Comparison of ENCODE assay signal across 20 cellular contexts in the genomic region with DNA sequence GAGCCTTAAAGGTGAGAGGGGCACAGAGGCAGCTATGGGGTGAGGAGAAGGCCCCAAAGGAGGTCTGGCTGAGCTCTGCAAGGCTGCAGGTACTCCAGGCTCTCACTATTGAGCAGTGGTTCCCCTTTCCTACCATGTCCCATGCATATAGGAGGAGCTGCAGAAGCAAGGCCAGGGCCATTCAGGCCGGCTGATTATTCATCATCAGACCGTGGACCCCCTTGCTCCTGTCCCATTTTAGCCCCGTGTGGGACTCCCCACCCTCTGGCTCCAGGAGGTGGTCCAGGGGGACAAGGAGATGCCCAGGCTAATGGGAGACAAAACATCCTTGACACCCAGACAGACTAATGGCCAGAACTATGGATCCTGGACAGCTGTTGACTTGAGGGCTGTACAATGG. TPM values are rescaled to one million over a fixed set of nuclear protein-coding genes. Genes with fewer than 3 reads are reported as not detected.
"Had no signal": no experiment of that assay in that cellular context is flagged by ENCODE, and none has a peak within 500 bp of the region (broad histone marks: within the 10 kb centered on the region; RNA-seq: fewer than 3 reads in every experiment).

No MANE protein-coding gene starts in this region.

- H3K27me3 ChIP-seq: dorsolateral prefrontal cortex, heart right ventricle, ovary, right lobe of liver, tibial artery, upper lobe of left lung had no signal

- H3K4me3 Mint-ChIP-seq: naive thymus-derived CD4-positive, alpha-beta T cell had no signal

- H3K9me3 ChIP-seq: heart right ventricle, ovary, prostate gland, right lobe of liver, tibial artery, upper lobe of left lung had no signal

- H3K27ac ChIP-seq: heart right ventricle, ovary, prostate gland, right lobe of liver, skin epidermis, tibial artery, upper lobe of left lung had no signal

- ATAC-seq: esophagus mucosa; heart right ventricle; naive thymus-derived CD4-positive, alpha-beta T cell; right lobe of liver had no signal

- H3K4me3 ChIP-seq: dorsolateral prefrontal cortex, heart right ventricle, ovary, prostate gland, right lobe of liver, skin epidermis, tibial artery, upper lobe of left lung had no signal

- DNase-seq: caudate nucleus; cortex of kidney; dorsolateral prefrontal cortex; effector CD8-positive, alpha-beta T cell; heart right ventricle; hypothalamus; kidney glomerular epithelial cell; naive thymus-derived CD4-positive, alpha-beta T cell; ovary; retina; right lobe of liver; stimulated activated CD4-positive, alpha-beta T cell treated with anti-CD3 and anti-CD28 coated beads, Interleukin-2, amount 100 ng/mL, for 24 hours; stimulated activated CD4-positive, alpha-beta T cell treated with anti-CD3 and anti-CD28 coated beads, Interleukin-4, amount 100 ng/mL, for 4 hours; stimulated activated naive CD4-positive, alpha-beta T cell treated with Interleukin-2 at 50 U/mL for 16 hours; tibial artery; upper lobe of left lung had no signal

- H3K27me3 Mint-ChIP-seq: naive thymus-derived CD4-positive, alpha-beta T cell had no signal

- H3K36me3 ChIP-seq: ovary, prostate gland had no signal

- H3K9me3 Mint-ChIP-seq: naive thymus-derived CD4-positive, alpha-beta T cell had no signal

- H3K36me3 Mint-ChIP-seq: naive thymus-derived CD4-positive, alpha-beta T cell had no signal

RNA-seq across cellular contexts. Expression of gene GPD1, which starts 3.1 kb away (rescaled TPM):
- polyA plus RNA-seq: naive thymus-derived CD4-positive, alpha-beta T cell had no signal

RNA-seq across cellular contexts. Expression of gene ASIC1, which starts 49.5 kb away (rescaled TPM):
- total RNA-seq: lung microvascular endothelial cell had no signal
